In genomic region chr16:75379911-75380847, GRCh38 we compare ENCODE assay signal across 9 cellular contexts. TPM values are rescaled to one million over a fixed set of nuclear protein-coding genes. Genes with fewer than 3 reads are reported as not detected.
DNase-seq lines count a peak whose midpoint lies in the region; ATAC-seq and TF ChIP-seq lines count a peak whose summit lies in the region.
"Had no signal": no experiment of that assay in that cellular context is flagged by ENCODE, and none has a peak within 500 bp of the region (broad histone marks: within the 10 kb centered on the region; RNA-seq: fewer than 3 reads in every experiment).

No MANE protein-coding gene starts in this region.

- H3K36me3 Mint-ChIP-seq in Calu3 (ENCODE audit: insufficient read depth, unreplicated experiment): no peaks in the 10 kb centered on the region

- no TSS peak for BruUV-seq in Calu3 (replicated peaks; lab: Mats Ljungman, UMichigan)

- peaks cover 23% of the 10 kb centered on the region for H3K4me1 Mint-ChIP-seq in Calu3 (ENCODE audit: low read depth, unreplicated experiment)

- no peak overlapping the region for H3K27ac Mint-ChIP-seq in Calu3 (ENCODE audit: unreplicated experiment)

- no peak for TF ChIP-seq POLR2A in NB4 (IDR thresholded peaks at IDR 0.05; ENCODE audit: extremely low read depth, insufficient read length)

- ATAC-seq in GM18508 (IDR thresholded peaks at IDR 0.05; ENCODE audit: insufficient read depth, unreplicated experiment): peak; percentile 54
- peak; percentile 84 for ATAC-seq in HG02588 (IDR thresholded peaks at IDR 0.05; ENCODE audit: unreplicated experiment)

- CTCF ChIA-PET in Calu3 (lab: Charles Lee): interaction anchor here (0.6 to 2.2 kb wide), 4 partner anchors 38 to 181 kb away, joined by 3 to 5 read pairs (median 3); no protein-coding TSS in a partner anchor

- intact Hi-C loops in Calu3 (cut with micrococcal nuclease; ENCODE audit: unreplicated experiment): no loop called here

- H3K4me3 ChIP-seq in NB4 (ENCODE audit: low read depth, low read length) (no peak overlapping the region), skin epidermis (no peak overlapping the region)
- H3K4me3 ChIP-seq: thoracic aorta had no signal

- H3K27ac ChIP-seq in skin epidermis: peak overlapping the region in 13 of 21 experiments; percentile 8 to 63 (median 44)

- TF ChIP-seq CTCF in NB4 (IDR thresholded peaks at IDR 0.05; ENCODE audit: low read depth, low read length) (no peak), Calu3 (IDR thresholded peaks at IDR 0.05; ENCODE audit: unreplicated experiment) (no peak)

- DNase-seq in NB4 (ENCODE audit: low read depth): peak; percentile 84
- DNase-seq in activated naive CD4-positive, alpha-beta T cell treated with Interleukin-2 at 50 U/mL for 16 hours: peak; percentile 32
- no peak for DNase-seq in Calu3
- no peak for DNase-seq in AG20443 (ENCODE audit: low spot score)
- DNase-seq in putamen (ENCODE audit: low spot score): no peak

- no peaks in the 10 kb centered on the region for H3K27me3 Mint-ChIP-seq in Calu3 (ENCODE audit: unreplicated experiment)

- no peak overlapping the region for H3K4me3 Mint-ChIP-seq in Calu3 (ENCODE audit: low read depth, unreplicated experiment)

- H3K9me3 Mint-ChIP-seq in Calu3 (ENCODE audit: low read depth, unreplicated experiment): no peaks in the 10 kb centered on the region

RNA-seq across cellular contexts. Expression of gene CFDP1, which starts 53.1 kb away (rescaled TPM):
- 64.1 and 70.9 TPM in 2 replicates for total RNA-seq in Calu3 (2022)

Comparison
In these comparisons a context has a peak if more than half of its experiments do, and no peak if none do; other contexts are left out.
1. DNase-seq: peak in NB4 (single experiment) and activated naive CD4-positive, alpha-beta T cell treated with Interleukin-2 at 50 U/mL for 16 hours (single experiment); none in Calu3 (single experiment), AG20443 (single experiment) and putamen (single experiment).